Comparison of ENCODE assay signal across 2 cellular contexts in genomic region chr4:149995134-149995756, GRCh38.
TF ChIP-seq lines count a peak whose summit lies in the region.

No MANE protein-coding gene starts in this region.

TF ChIP-seq in HepG2, 621 proteins besides CTCF, POLR2A, EP300 and RAD21:
- TF ChIP-seq MYNN (CRISPR knock-in tag; IDR thresholded peaks at IDR 0.05; ENCODE audit: low read depth) (no peak), ZBTB46 (CRISPR knock-in tag; IDR thresholded peaks at IDR 0.05; ENCODE audit: borderline replicate concordance) (no peak), HNRNPK (IDR thresholded peaks at IDR 0.05; ENCODE audit: low read depth, low read length, poor library complexity, severe bottlenecking) (peak; percentile 13)
TF ChIP-seq in HepG2: peak in this region for 1.

TF ChIP-seq in H1, 55 proteins besides CTCF, POLR2A, EP300 and RAD21:
- TF ChIP-seq KDM1A (IDR thresholded peaks at IDR 0.05; ENCODE audit: borderline replicate concordance, low read length) (no peak), ZNF274 (IDR thresholded peaks at IDR 0.05; ENCODE audit: borderline replicate concordance, extremely low read depth, low read length) (no peak), MAFK (IDR thresholded peaks at IDR 0.05; ENCODE audit: low read depth, low read length) (no peak), PHF8 (conservative IDR thresholded peaks at IDR 0.05; ENCODE audit: low read depth, low read length) (no peak), SP1 (IDR thresholded peaks at IDR 0.05; ENCODE audit: low read depth, low read length) (no peak), BACH1 (IDR thresholded peaks at IDR 0.05; ENCODE audit: low read length) (no peak)
- TF ChIP-seq, protein P1, sequence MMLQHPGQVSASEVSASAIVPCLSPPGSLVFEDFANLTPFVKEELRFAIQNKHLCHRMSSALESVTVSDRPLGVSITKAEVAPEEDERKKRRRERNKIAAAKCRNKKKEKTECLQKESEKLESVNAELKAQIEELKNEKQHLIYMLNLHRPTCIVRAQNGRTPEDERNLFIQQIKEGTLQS (IDR thresholded peaks at IDR 0.05; ENCODE audit: insufficient read depth, low read depth, low read length) = no peak
